Comparison of ENCODE assay signal across 7 cellular contexts in genomic region chr14:58299665-58300202, GRCh38. TPM values are rescaled to one million over a fixed set of nuclear protein-coding genes. Genes with fewer than 3 reads are reported as not detected.
DNase-seq lines count a peak whose midpoint lies in the region; TF ChIP-seq lines count a peak whose summit lies in the region.

No MANE protein-coding gene starts in this region.

- H3F3A ChIP-seq in MM.1S (ENCODE audit: insufficient read depth, low read length), result no peaks in the 10 kb centered on the region

- H3K4me3 ChIP-seq in GM08714 (ENCODE audit: low read length) (peak overlapping the region; percentile 73), MM.1S (ENCODE audit: low read length) (peak overlapping the region; percentile 77), subcutaneous abdominal adipose tissue (ENCODE audit: low read depth in 1 of 5, low read length in 5 of 5) (peak overlapping the region; percentile 87 to 99 (median 97))

- H3K27ac Mint-ChIP-seq in brain, result peak overlapping the region; percentile 93 to 99 (median 97)

- H3K4me2 ChIP-seq in MM.1S (ENCODE audit: low read depth, low read length), result peak overlapping the region; percentile 62; the same call in 1 of the 2 replicates

- no peaks in the 10 kb centered on the region for H3K9me3 Mint-ChIP-seq in brain

- H3K27me3 Mint-ChIP-seq in brain, result peaks cover 5% of the 10 kb centered on the region

- peaks cover 45% of the 10 kb centered on the region for H3K79me2 ChIP-seq in MM.1S (ENCODE audit: low read length)

- H3K9me3 ChIP-seq in MM.1S (replicated peaks; ENCODE audit: insufficient read depth, low read length) (no peaks in the 10 kb centered on the region), subcutaneous abdominal adipose tissue (ENCODE audit: control insufficient read depth in 5 of 5, low read length in 5 of 5) (no peaks in the 10 kb centered on the region)

- H3K9me2 ChIP-seq in MM.1S (replicated peaks; ENCODE audit: insufficient read depth, low read length), result no peaks in the 10 kb centered on the region

- H3K9ac ChIP-seq in MM.1S (ENCODE audit: low read length) (peak overlapping the region; percentile 45; the same call in 1 of the 2 replicates), subcutaneous abdominal adipose tissue (ENCODE audit: low read length in 5 of 5) (peak overlapping the region; percentile 73 to 98 (median 90))

- no peaks in the 10 kb centered on the region for H3K4me1 ChIP-seq in MM.1S (ENCODE audit: low read length)
- H3K4me1 ChIP-seq in subcutaneous abdominal adipose tissue (ENCODE audit: control insufficient read depth in 5 of 5, insufficient read depth in 5 of 5, low read length in 5 of 5), result peaks cover 4 to 39% (median 34%) of the 10 kb centered on the region in 5 donors

- H3K27ac ChIP-seq in MM.1S (ENCODE audit: low read length) (no peak overlapping the region), subcutaneous abdominal adipose tissue (ENCODE audit: low read depth, low read length) (peak overlapping the region; percentile 92)

- H4K20me1 ChIP-seq in MM.1S (ENCODE audit: insufficient read depth, low read length), result no peaks in the 10 kb centered on the region

- H3K36me3 Mint-ChIP-seq in brain, result peaks cover 34% of the 10 kb centered on the region

- H3K36me3 ChIP-seq in MM.1S (replicated peaks; ENCODE audit: insufficient read depth, low read length) (no peaks in the 10 kb centered on the region), subcutaneous abdominal adipose tissue (ENCODE audit: control insufficient read depth in 5 of 5, insufficient read depth in 5 of 5, low read length in 5 of 5) (peaks cover 9 to 22% (median 14%) of the 10 kb centered on the region in 5 donors)

- H3K27me3 ChIP-seq in MM.1S (replicated peaks; ENCODE audit: insufficient read depth, low read length), result no peaks in the 10 kb centered on the region
- peaks cover 0 to 2% (median 0%) of the 10 kb centered on the region in 5 donors for H3K27me3 ChIP-seq in subcutaneous abdominal adipose tissue (ENCODE audit: control insufficient read depth in 5 of 5, insufficient read depth in 4 of 5, low read length in 5 of 5)

- peak overlapping the region; percentile 74 for H2AFZ ChIP-seq in MM.1S (ENCODE audit: low read length)

- DNase-seq in MM.1S, result no peak
- DNase-seq in left kidney (ENCODE audit: low read depth, low spot score), result peak; percentile 59
- DNase-seq in A172 (ENCODE audit: low spot score), result no peak
- DNase-seq in SIG-M5 treated with dmso at 0.1 percent for 504 hours (lab: John Stamatoyannopoulos, UW; ENCODE audit: unreplicated experiment), result no peak

- TF ChIP-seq CTCF in MM.1S (IDR thresholded peaks at IDR 0.05; ENCODE audit: low read length), result no peak
- no peak for TF ChIP-seq CTCF in brain (conservative IDR thresholded peaks at IDR 0.05)

- peaks cover 42% of the 10 kb centered on the region for H3K4me1 Mint-ChIP-seq in brain

- H3K4me3 Mint-ChIP-seq in brain, result peak overlapping the region in 4 of 5 experiments; percentile 95 to 100 (median 99)

RNA-seq across cellular contexts. Expression of gene ARID4A, which starts 1.4 kb away (rescaled TPM):
- 2.8 TPM for polyA plus RNA-seq in brain (ENCODE audit: insufficient read depth, low read depth, low replicate concordance)
- 4.2 and 4.6 TPM in 2 replicates for total RNA-seq in A172 (2014; rRNA removed; shearing (Covaris generic))

RNA-seq across cellular contexts. Expression of gene PSMA3, which starts 55.1 kb away (rescaled TPM):
- 50.9 TPM for polyA plus RNA-seq in brain (ENCODE audit: insufficient read depth, low read depth, low replicate concordance)
- total RNA-seq in A172 (2014; rRNA removed; shearing (Covaris generic)), result 163 and 205 TPM in 2 replicates
